2 cellular contexts compared by ENCODE assay signal in genomic region chr7:117149692-117150091, GRCh38.
TF ChIP-seq lines count a peak whose summit lies in the region.

No MANE protein-coding gene starts in this region.

TF ChIP-seq in IMR-90, 13 proteins besides CTCF, POLR2A, EP300 and RAD21:
- no peak for TF ChIP-seq MXI1 (IDR thresholded peaks at IDR 0.05; ENCODE audit: borderline replicate concordance, low read depth, low read length)

TF ChIP-seq in H1, 55 proteins besides CTCF, POLR2A, EP300 and RAD21:
- TF ChIP-seq MAX (IDR thresholded peaks at IDR 0.05), result no peak
- no peak for TF ChIP-seq KDM4A (IDR thresholded peaks at IDR 0.05; ENCODE audit: low read depth, low read length, severe bottlenecking)
- TF ChIP-seq JUND (IDR thresholded peaks at IDR 0.05; ENCODE audit: low read length), result no peak
- no peak for TF ChIP-seq BRCA1 (IDR thresholded peaks at IDR 0.05; ENCODE audit: low read depth, low read length)
- no peak for TF ChIP-seq SUZ12 (IDR thresholded peaks at IDR 0.05; ENCODE audit: low read length)
- TF ChIP-seq BCL11A (IDR thresholded peaks at IDR 0.05; ENCODE audit: low read depth in 2 of 2, low read length in 2 of 2), result no peak
